In genomic region chr22:40179535-40179934, GRCh38 we compare ENCODE assay signal across 8 cellular contexts. TPM values are rescaled to one million over a fixed set of nuclear protein-coding genes. Genes with fewer than 3 reads are reported as not detected.
DNase-seq lines count a peak whose midpoint lies in the region; ATAC-seq and TF ChIP-seq lines count a peak whose summit lies in the region.
"Had no signal": no experiment of that assay in that cellular context is flagged by ENCODE, and none has a peak within 500 bp of the region (broad histone marks: within the 10 kb centered on the region; RNA-seq: fewer than 3 reads in every experiment).

No MANE protein-coding gene starts in this region.

- no peaks in the 10 kb centered on the region for H3K9me3 Mint-ChIP-seq in activated T-helper 1 cell treated with anti-CD3 and anti-CD28 coated beads, Interleukin-12 subunit alpha, Interleukin-12 subunit beta, Interleukin-2, Interleukin-4 antibody, amounts not matched to agents 30 ng/mL and 10 ng/mL and 1 ng/mL, durations not matched to agents 14 hours and 24 hours and 36 hours
- peaks cover 0 to 2% of the 10 kb centered on the region in 2 donors for H3K9me3 Mint-ChIP-seq in stimulated activated naive B cell treated with anti-CD40 and anti-IgM and Interleukin-4, amounts not matched to agents 10 μg/mL and 1 μg/mL and 100 μg/mL, for 72 hours

- H3K27ac ChIP-seq in HL-60 (replicated peaks), result no peak overlapping the region; the same call in 1 of the 2 replicates
- H3K27ac ChIP-seq in iPS-18a (ENCODE audit: low read length), result peak overlapping the region; percentile 100

- peaks cover 4% of the 10 kb centered on the region for H3K36me3 Mint-ChIP-seq in activated T-helper 1 cell treated with anti-CD3 and anti-CD28 coated beads, Interleukin-12 subunit alpha, Interleukin-12 subunit beta, Interleukin-2, Interleukin-4 antibody, amounts not matched to agents 30 ng/mL and 10 ng/mL and 1 ng/mL, durations not matched to agents 14 hours and 24 hours and 36 hours (ENCODE audit: low read depth)
- peaks cover 4 to 6% of the 10 kb centered on the region in 2 donors for H3K36me3 Mint-ChIP-seq in stimulated activated naive B cell treated with anti-CD40 and anti-IgM and Interleukin-4, amounts not matched to agents 10 μg/mL and 1 μg/mL and 100 μg/mL, for 72 hours

- intact Hi-C loops in activated T-helper 1 cell treated with anti-CD3 and anti-CD28 coated beads, Interleukin-12 subunit alpha, Interleukin-12 subunit beta, Interleukin-2, Interleukin-4 antibody, amounts not matched to agents 30 ng/mL and 10 ng/mL and 1 ng/mL, durations not matched to agents 14 hours and 24 hours and 36 hours (cut with micrococcal nuclease), result loop anchor here (5.0 kb wide), 3 partner anchors 38 to 1028 kb away; partner anchors contain the start of gene L3MBTL2

- H3K27me3 ChIP-seq in HL-60 (ENCODE audit: insufficient read depth, poor library complexity, severe bottlenecking) (no peaks in the 10 kb centered on the region), iPS-18a (ENCODE audit: control insufficient read depth, insufficient read depth, low read length) (no peaks in the 10 kb centered on the region)

- no peaks in the 10 kb centered on the region for H3K36me3 ChIP-seq in iPS-18a (ENCODE audit: control insufficient read depth, low read depth, low read length)

- no peak for ATAC-seq in stimulated activated naive B cell treated with anti-CD40 and anti-IgM and Interleukin-4, amounts not matched to agents 10 μg/mL and 1 μg/mL and 100 μg/mL, for 72 hours (replicated peaks)
- no peak for ATAC-seq in GM19452 (IDR thresholded peaks at IDR 0.05; ENCODE audit: unreplicated experiment)

- H3K4me1 Mint-ChIP-seq in activated T-helper 1 cell treated with anti-CD3 and anti-CD28 coated beads, Interleukin-12 subunit alpha, Interleukin-12 subunit beta, Interleukin-2, Interleukin-4 antibody, amounts not matched to agents 30 ng/mL and 10 ng/mL and 1 ng/mL, durations not matched to agents 14 hours and 24 hours and 36 hours (ENCODE audit: low read depth), result peaks cover 69% of the 10 kb centered on the region
- peaks cover 47 to 70% of the 10 kb centered on the region in 2 donors for H3K4me1 Mint-ChIP-seq in stimulated activated naive B cell treated with anti-CD40 and anti-IgM and Interleukin-4, amounts not matched to agents 10 μg/mL and 1 μg/mL and 100 μg/mL, for 72 hours

- peak overlapping the region; percentile 46 for H3K4me3 ChIP-seq in HL-60 (replicated peaks; ENCODE audit: insufficient read depth, low read length)
- H3K4me3 ChIP-seq in iPS-18a (ENCODE audit: low read length), result peak overlapping the region; percentile 100

- H3K9ac ChIP-seq in iPS-18a (ENCODE audit: low read length), result peak overlapping the region; percentile 100

- H3K4me1 ChIP-seq in iPS-18a (ENCODE audit: control insufficient read depth, low read depth, low read length), result peaks cover 40% of the 10 kb centered on the region

- peak overlapping the region; percentile 92 for H3K27ac Mint-ChIP-seq in activated T-helper 1 cell treated with anti-CD3 and anti-CD28 coated beads, Interleukin-12 subunit alpha, Interleukin-12 subunit beta, Interleukin-2, Interleukin-4 antibody, amounts not matched to agents 30 ng/mL and 10 ng/mL and 1 ng/mL, durations not matched to agents 14 hours and 24 hours and 36 hours
- H3K27ac Mint-ChIP-seq in stimulated activated naive B cell treated with anti-CD40 and anti-IgM and Interleukin-4, amounts not matched to agents 10 μg/mL and 1 μg/mL and 100 μg/mL, for 72 hours, result peak overlapping the region; percentile 44

- H3K9me3 ChIP-seq in iPS-18a (ENCODE audit: control insufficient read depth, low read depth, low read length), result no peaks in the 10 kb centered on the region

- TF ChIP-seq CTCF in HL-60 (IDR thresholded peaks at IDR 0.05; ENCODE audit: insufficient read depth, low read length), result no peak

- DNase-seq in HL-60 (ENCODE audit: low read depth in 1 of 2, low spot score in 1 of 2) (no peak), NOMO-1 (lab: John Stamatoyannopoulos, UW; ENCODE audit: unreplicated experiment in 2 of 2) (no peak), SIG-M5 (lab: John Stamatoyannopoulos, UW) (no peak)
- DNase-seq in activated T-helper 1 cell treated with anti-CD3 and anti-CD28 coated beads, Interleukin-12 subunit alpha, Interleukin-12 subunit beta, Interleukin-2, Interleukin-4 antibody, amounts not matched to agents 30 ng/mL and 10 ng/mL and 1 ng/mL, durations not matched to agents 14 hours and 24 hours and 36 hours (ENCODE audit: low spot score), result no peak
- no peak for DNase-seq in stimulated activated naive B cell treated with anti-CD40 and anti-IgM and Interleukin-4, amounts not matched to agents 10 μg/mL and 1 μg/mL and 100 μg/mL, for 72 hours
- DNase-seq: activated CD4-positive, alpha-beta T cell treated with anti-CD3 and anti-CD28 coated beads for 48 hours had no signal

- no peaks in the 10 kb centered on the region for H3K27me3 Mint-ChIP-seq in activated T-helper 1 cell treated with anti-CD3 and anti-CD28 coated beads, Interleukin-12 subunit alpha, Interleukin-12 subunit beta, Interleukin-2, Interleukin-4 antibody, amounts not matched to agents 30 ng/mL and 10 ng/mL and 1 ng/mL, durations not matched to agents 14 hours and 24 hours and 36 hours (ENCODE audit: insufficient read depth)
- no peaks in the 10 kb centered on the region for H3K27me3 Mint-ChIP-seq in stimulated activated naive B cell treated with anti-CD40 and anti-IgM and Interleukin-4, amounts not matched to agents 10 μg/mL and 1 μg/mL and 100 μg/mL, for 72 hours

- H3K4me3 Mint-ChIP-seq in activated T-helper 1 cell treated with anti-CD3 and anti-CD28 coated beads, Interleukin-12 subunit alpha, Interleukin-12 subunit beta, Interleukin-2, Interleukin-4 antibody, amounts not matched to agents 30 ng/mL and 10 ng/mL and 1 ng/mL, durations not matched to agents 14 hours and 24 hours and 36 hours, result peak overlapping the region; percentile 87
- H3K4me3 Mint-ChIP-seq in stimulated activated naive B cell treated with anti-CD40 and anti-IgM and Interleukin-4, amounts not matched to agents 10 μg/mL and 1 μg/mL and 100 μg/mL, for 72 hours, result peak overlapping the region; percentile 75 to 79

RNA-seq across cellular contexts. Expression of gene TNRC6B, which starts 1.8 kb away (rescaled TPM):
- 26.2 and 30.9 TPM in 2 replicates for total RNA-seq in activated T-helper 1 cell treated with anti-CD3 and anti-CD28 coated beads, Interleukin-12 subunit alpha, Interleukin-12 subunit beta, Interleukin-2, Interleukin-4 antibody, amounts not matched to agents 30 ng/mL and 10 ng/mL and 1 ng/mL, durations not matched to agents 14 hours and 24 hours and 36 hours
